ENCODE assay signal across 16 cellular contexts in the genomic region with DNA sequence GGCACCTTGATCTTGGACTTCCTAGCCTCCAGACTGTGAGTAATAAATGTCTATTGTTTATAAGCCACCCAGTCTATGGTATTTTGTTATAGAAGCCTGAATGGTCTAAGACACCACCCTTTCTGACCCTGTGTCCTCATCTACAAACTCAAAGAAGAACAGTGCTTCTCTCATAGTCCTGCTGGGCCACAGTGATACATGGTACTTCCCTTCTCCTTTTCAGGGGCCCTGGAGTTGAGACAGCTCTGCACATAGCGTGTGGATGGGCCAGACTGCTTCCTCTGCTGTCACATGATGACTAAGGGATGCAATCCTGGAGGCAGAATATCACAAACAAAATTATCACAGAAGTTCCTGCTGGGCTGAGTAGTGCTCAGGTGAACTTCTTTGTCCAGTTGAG. TPM values are rescaled to one million over a fixed set of nuclear protein-coding genes. Genes with fewer than 3 reads are reported as not detected.
A peak's percentile ranks its signal among the peaks of the same experiment; 100 is the strongest.
DNase-seq lines count a peak whose midpoint lies in the region; ATAC-seq and FAIRE-seq lines count a peak whose summit lies in the region.
"Had no signal": no experiment of that assay in that cellular context is flagged by ENCODE, and none has a peak within 500 bp of the region (broad histone marks: within the 10 kb centered on the region; RNA-seq: fewer than 3 reads in every experiment).

No MANE protein-coding gene starts in this region.

- H3K4me3 ChIP-seq in small intestine (ENCODE audit: low read depth in 1 of 2, low read length in 2 of 2): no peak overlapping the region
- H3K4me3 ChIP-seq: breast epithelium, esophagus muscularis mucosa had no signal

- in situ Hi-C loops in KBM-7 (cut with MboI; ENCODE audit: low pct_unique_long_range_greater_than_20kb, low sequenced_read_pairs): loop anchor here (10.0 kb wide), 1 partner anchor 121 kb away; no protein-coding TSS in a partner anchor

- H3K9me3 ChIP-seq in T-helper 17 cell (ENCODE audit: control insufficient read depth, low read length, poor library complexity, severe bottlenecking) (no peaks in the 10 kb centered on the region), small intestine (ENCODE audit: control insufficient read depth, low read depth) (no peaks in the 10 kb centered on the region)
- H3K9me3 ChIP-seq: esophagus muscularis mucosa had no signal

- no peak overlapping the region for H3K4me3 Mint-ChIP-seq in T-helper 17 cell
- H3K4me3 Mint-ChIP-seq: activated CD8-positive, alpha-beta T cell treated with anti-CD3 and anti-CD28 coated beads, Interleukin-2, amount 10 ng/mL, durations not matched to agents 7 days and 5 days; activated naive CD8-positive, alpha-beta T cell treated with anti-CD3 and anti-CD28 coated beads for 36 hours; CD4-positive, alpha-beta memory T cell; T-cell; WTC11 had no signal

- peak; percentile 11 for ATAC-seq in T-helper 17 cell

- no peaks in the 10 kb centered on the region for H3K27me3 Mint-ChIP-seq in T-helper 17 cell
- H3K27me3 Mint-ChIP-seq: CD4-positive, alpha-beta memory T cell; T-cell had no signal

- H3K36me3 Mint-ChIP-seq in T-helper 17 cell (ENCODE audit: low read depth): no peaks in the 10 kb centered on the region
- H3K36me3 Mint-ChIP-seq: activated naive CD8-positive, alpha-beta T cell treated with anti-CD3 and anti-CD28 coated beads for 36 hours had no signal

- WGBS in small intestine, 3 donors: 88 to 100% (median 94%) methylated on average over 1 of the region's 1 CpG

- H3K27me3 ChIP-seq in small intestine (ENCODE audit: control insufficient read depth in 2 of 2, insufficient read depth in 2 of 2, low read length in 2 of 2): no peaks in the 10 kb centered on the region
- H3K27me3 ChIP-seq: breast epithelium had no signal

- H3K4me1 ChIP-seq in small intestine (ENCODE audit: control insufficient read depth in 2 of 2, insufficient read depth in 1 of 2, low read depth in 1 of 2, low read length in 1 of 2): no peaks in the 10 kb centered on the region
- H3K4me1 ChIP-seq: breast epithelium had no signal

- no peak for FAIRE-seq in small intestine (lab: Jason Lieb, UNC)
- FAIRE-seq: urothelium cell line had no signal

- H3K36me3 ChIP-seq in small intestine (ENCODE audit: control insufficient read depth in 2 of 2, insufficient read depth in 2 of 2, low read length in 2 of 2): peaks cover 0 to 8% of the 10 kb centered on the region in 2 donors
- H3K36me3 ChIP-seq: breast epithelium had no signal

- DNase-seq in ELR (ENCODE audit: low read depth) (peak; percentile 51), KBM-7 (peak; percentile 11), T-helper 17 cell (no peak), iris pigment epithelial cell (ENCODE audit: low read depth) (peak; percentile 29), amniotic stem cell (lab: John Stamatoyannopoulos, UW) (no peak), NCI-H1417 treated with DMSO at 0.1 percent for 48 hours (lab: John Stamatoyannopoulos, UW) (no peak), small intestine (no peak), NCI-H187 (lab: John Stamatoyannopoulos, UW) (no peak)

- peaks cover 3% of the 10 kb centered on the region for H3K4me1 Mint-ChIP-seq in T-helper 17 cell
- H3K4me1 Mint-ChIP-seq: activated naive CD8-positive, alpha-beta T cell treated with anti-CD3 and anti-CD28 coated beads for 36 hours; CD4-positive, alpha-beta memory T cell; WTC11 had no signal

- H3K27ac ChIP-seq in small intestine (ENCODE audit: low read depth in 1 of 2, low read length in 1 of 2): no peak overlapping the region
- H3K27ac ChIP-seq: breast epithelium, esophagus muscularis mucosa had no signal

- H3K27ac Mint-ChIP-seq in T-helper 17 cell: no peak overlapping the region
- H3K27ac Mint-ChIP-seq: activated CD8-positive, alpha-beta T cell treated with anti-CD3 and anti-CD28 coated beads, Interleukin-2, amount 10 ng/mL, durations not matched to agents 7 days and 5 days; activated naive CD8-positive, alpha-beta T cell treated with anti-CD3 and anti-CD28 coated beads for 36 hours; T-cell; WTC11 had no signal

RNA-seq across cellular contexts. Expression of gene KCNJ11, which starts 5.0 kb away (rescaled TPM):
- total RNA-seq in T-helper 17 cell: under 1 TPM; 0.26 to 0.70 TPM
- polyA plus RNA-seq in small intestine: 1 to 10 TPM in 1 of 3 donors, not detected in 2; 1.9 TPM
- total RNA-seq: CD4-positive, alpha-beta memory T cell had no signal

RNA-seq across cellular contexts. Expression of gene NCR3LG1, which starts 31.9 kb away (rescaled TPM):
- total RNA-seq in T-helper 17 cell: 1 to 10 TPM; 3.1 to 4.1 TPM
- 1 to 10 TPM in 1 of 3 donors, under 1 TPM in 2; 0.22 to 4.5 (median 0.81) TPM for polyA plus RNA-seq in small intestine

Comparison
In these comparisons a context has a peak if more than half of its experiments do, and no peak if none do; other contexts are left out.
1. DNase-seq: peak in ELR (single experiment), KBM-7 (single experiment) and iris pigment epithelial cell (single experiment); none in T-helper 17 cell (0 of 3), amniotic stem cell (single experiment), NCI-H1417 treated with DMSO at 0.1 percent for 48 hours (single experiment), small intestine (single experiment) and NCI-H187 (0 of 2).